Comparison of ENCODE assay signal across 16 cellular contexts in the genomic region with DNA sequence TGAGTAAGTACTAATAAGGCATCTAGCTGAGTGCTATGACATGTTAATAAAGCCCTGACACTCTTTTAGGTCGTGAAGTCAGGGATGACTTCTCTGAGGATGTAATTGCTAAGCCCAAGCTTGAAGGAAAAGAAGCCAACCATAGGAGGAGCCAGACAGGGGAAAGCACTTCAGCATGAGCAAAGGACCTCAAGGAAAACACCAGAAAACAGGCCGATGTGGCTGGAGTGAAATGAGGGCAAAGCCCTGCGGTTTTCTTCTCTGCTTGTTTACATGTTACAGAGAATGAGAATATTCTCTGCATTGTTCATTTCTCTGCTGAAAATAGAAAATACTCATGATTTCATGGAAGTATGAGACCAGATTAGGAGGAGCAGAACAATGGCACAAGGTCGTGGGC.
DNase-seq lines count a peak whose midpoint lies in the region; ATAC-seq and TF ChIP-seq lines count a peak whose summit lies in the region.
"Had no signal": no experiment of that assay in that cellular context is flagged by ENCODE, and none has a peak within 500 bp of the region (broad histone marks: within the 10 kb centered on the region; RNA-seq: fewer than 3 reads in every experiment).

No MANE protein-coding gene starts in this region.

- peaks cover 4% of the 10 kb centered on the region for H3K9me3 Mint-ChIP-seq in CD8-positive, alpha-beta T cell

- no peaks in the 10 kb centered on the region for H3K9me3 ChIP-seq in testis
- H3K9me3 ChIP-seq in CD8-positive, alpha-beta T cell (ENCODE audit: low read length), result no peaks in the 10 kb centered on the region
- H3K9me3 ChIP-seq: A549 had no signal

- peaks cover 2% of the 10 kb centered on the region for H3K27me3 Mint-ChIP-seq in CD8-positive, alpha-beta T cell (ENCODE audit: low read depth)
- H3K27me3 Mint-ChIP-seq: CD4-positive, alpha-beta T cell had no signal

- no peak for ATAC-seq in HG03045 (IDR thresholded peaks at IDR 0.05; ENCODE audit: unreplicated experiment)
- ATAC-seq in CD8-positive, alpha-beta T cell, result no peak
- ATAC-seq: A549 had no signal

- H3K4me3 Mint-ChIP-seq in CD8-positive, alpha-beta T cell, result no peak overlapping the region
- H3K4me3 Mint-ChIP-seq: CD4-positive, alpha-beta T cell had no signal

- H3K4me3 ChIP-seq in foreskin fibroblast (ENCODE audit: low read depth in 1 of 2, low read length in 2 of 2) (no peak overlapping the region), testis (no peak overlapping the region)
- no peak overlapping the region for H3K4me3 ChIP-seq in CD8-positive, alpha-beta T cell (ENCODE audit: low read depth, low read length)
- H3K4me3 ChIP-seq: A549, GM23248 had no signal

- peak; percentile 12 for TF ChIP-seq CTCF in foreskin fibroblast (IDR thresholded peaks at IDR 0.05; ENCODE audit: low read depth, low read length)
- TF ChIP-seq CTCF in testis (IDR thresholded peaks at IDR 0.05), result no peak
- no peak for TF ChIP-seq CTCF in CD8-positive, alpha-beta T cell (IDR thresholded peaks at IDR 0.05)

- H3K4me1 Mint-ChIP-seq in CD8-positive, alpha-beta T cell (ENCODE audit: low read depth), result no peaks in the 10 kb centered on the region

- 40 to 49% methylated on average over 4 of the region's 4 CpGs for WGBS in testis, 2 donors

- POLR2A ChIA-PET in CD8-positive, alpha-beta T cell (lab: Charles Lee), result no interaction called here

- H3K27ac ChIP-seq in testis, result peak overlapping the region; percentile 34 to 60
- H3K27ac ChIP-seq in CD8-positive, alpha-beta T cell (ENCODE audit: low read depth, low read length), result no peak overlapping the region
- H3K27ac ChIP-seq: A549, GM23248, KMS-11 had no signal

- no peak overlapping the region for H3K27ac Mint-ChIP-seq in CD8-positive, alpha-beta T cell
- H3K27ac Mint-ChIP-seq: CD4-positive, alpha-beta T cell had no signal

- intact Hi-C loops in testis (cut with DNase I; ENCODE audit: low total_unique reads), result no loop called here
- intact Hi-C loops in CD8-positive, alpha-beta T cell (cut with DNase I, micrococcal nuclease), result no loop called here

- H3K27me3 ChIP-seq in testis, result no peaks in the 10 kb centered on the region
- H3K27me3 ChIP-seq in CD8-positive, alpha-beta T cell (ENCODE audit: insufficient read depth, low read length), result no peaks in the 10 kb centered on the region

- H3K4me1 ChIP-seq in testis, result peaks cover 9% of the 10 kb centered on the region
- H3K4me1 ChIP-seq in CD8-positive, alpha-beta T cell (ENCODE audit: insufficient read depth, low read length), result no peaks in the 10 kb centered on the region
- H3K4me1 ChIP-seq: A549 had no signal

- CTCF ChIA-PET in CD8-positive, alpha-beta T cell (lab: Charles Lee), result no interaction called here

- H3K36me3 Mint-ChIP-seq in CD8-positive, alpha-beta T cell, result no peaks in the 10 kb centered on the region

- TF ChIP-seq POLR2A in testis (IDR thresholded peaks at IDR 0.05), result no peak

- peak; percentile 43 for DNase-seq in EH (ENCODE audit: low read depth)
- DNase-seq in M059J (ENCODE audit: low read depth), result peak; percentile 11
- DNase-seq in foreskin fibroblast, result peak in 1 of 2 donors; percentile 51
- DNase-seq in testis, result no peak
- DNase-seq in CD8-positive, alpha-beta T cell, result no peak
- DNase-seq in NCI-H524 (lab: John Stamatoyannopoulos, UW), result no peak
- DNase-seq in D341Med (ENCODE audit: low spot score), result no peak
- DNase-seq: C1 segment of cervical spinal cord; CD4-positive, alpha-beta T cell; COR-L47; DND-41; GF-D8; GM23248 had no signal

- H3K36me3 ChIP-seq in testis (ENCODE audit: low read depth, missing control alignments), result no peaks in the 10 kb centered on the region
- no peaks in the 10 kb centered on the region for H3K36me3 ChIP-seq in CD8-positive, alpha-beta T cell (ENCODE audit: insufficient read depth, low read length)

Comparison
In these comparisons a context has a peak if more than half of its experiments do, and no peak if none do; other contexts are left out.
1. DNase-seq: peak in EH (single experiment) and M059J (single experiment); none in testis (single experiment), CD8-positive, alpha-beta T cell (0 of 7), NCI-H524 (0 of 2) and D341Med (single experiment).